8 cellular contexts compared by ENCODE assay signal in the genomic region with DNA sequence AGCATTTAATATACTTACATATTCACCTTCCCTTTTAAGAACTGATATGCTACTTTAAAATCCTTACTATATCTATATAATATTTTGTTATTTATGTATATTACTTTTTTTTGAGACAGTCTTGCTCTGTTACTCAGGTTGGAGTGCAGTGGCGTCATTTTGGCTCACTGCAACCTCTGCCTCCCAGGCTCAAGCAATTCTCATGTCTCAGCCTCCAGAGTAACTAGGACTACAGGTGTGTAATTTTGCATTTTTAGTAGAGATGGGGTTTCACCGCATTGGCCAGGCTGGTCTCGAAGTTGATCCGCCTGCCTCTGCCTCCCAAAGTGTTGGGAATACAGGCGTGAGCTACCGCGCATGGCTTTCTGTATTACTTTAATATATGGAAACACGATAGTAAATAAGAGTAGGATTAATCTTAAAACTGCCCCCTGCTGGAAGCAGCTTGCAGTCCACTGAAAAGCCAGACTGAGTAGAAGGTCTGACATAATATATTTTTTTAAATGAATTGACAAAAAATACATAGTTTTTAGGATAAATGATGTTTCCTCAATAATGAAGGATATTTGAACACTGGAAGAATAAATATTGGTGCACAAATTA. TPM values are rescaled to one million over a fixed set of nuclear protein-coding genes. Genes with fewer than 3 reads are reported as not detected.
A peak's percentile ranks its signal among the peaks of the same experiment; 100 is the strongest.
DNase-seq lines count a peak whose midpoint lies in the region; ATAC-seq, FAIRE-seq and TF ChIP-seq lines count a peak whose summit lies in the region.

No MANE protein-coding gene starts in this region.

- FAIRE-seq in kidney (lab: Jason Lieb, UNC): no peak

- peaks cover 79% of the 10 kb centered on the region for H3K4me1 Mint-ChIP-seq in activated naive CD4-positive, alpha-beta T cell treated with anti-CD3 and anti-CD28 coated beads, Interleukin-2, amount 50 U/mL, for 24 hours

- H3K27me3 Mint-ChIP-seq in activated naive CD4-positive, alpha-beta T cell treated with anti-CD3 and anti-CD28 coated beads, Interleukin-2, amount 50 U/mL, for 24 hours: no peaks in the 10 kb centered on the region

- H3K27ac ChIP-seq in kidney (ENCODE audit: low read depth in 2 of 2, low read length in 2 of 2): no peak overlapping the region

- peak; percentile 31 for TF ChIP-seq CTCF in kidney (IDR thresholded peaks at IDR 0.05; ENCODE audit: borderline replicate concordance, extremely low read depth, insufficient read depth)

- no peaks in the 10 kb centered on the region for H3K9me3 Mint-ChIP-seq in activated naive CD4-positive, alpha-beta T cell treated with anti-CD3 and anti-CD28 coated beads, Interleukin-2, amount 50 U/mL, for 24 hours

- no peak overlapping the region for H3K4me3 ChIP-seq in kidney (ENCODE audit: low read length in 2 of 2)

- peak overlapping the region; percentile 2 for H3K27ac Mint-ChIP-seq in activated naive CD4-positive, alpha-beta T cell treated with anti-CD3 and anti-CD28 coated beads, Interleukin-2, amount 50 U/mL, for 24 hours

- ATAC-seq in GM21515 (IDR thresholded peaks at IDR 0.05; ENCODE audit: unreplicated experiment): no peak

- H3K36me3 ChIP-seq in kidney (ENCODE audit: control insufficient read depth in 1 of 2, insufficient read depth in 2 of 2, low read length in 2 of 2): no peaks in the 10 kb centered on the region

- no peaks in the 10 kb centered on the region for H3K4me1 ChIP-seq in kidney (ENCODE audit: control insufficient read depth in 1 of 2, insufficient read depth in 1 of 2, low read depth in 1 of 2, low read length in 2 of 2)

- DNase-seq in NCI-H748 (lab: John Stamatoyannopoulos, UW; ENCODE audit: unreplicated experiment) (peak; percentile 42), NCI-H748 treated with DMSO at 0.1 percent for 48 hours (lab: John Stamatoyannopoulos, UW) (no peak), NCI-H1694 (lab: John Stamatoyannopoulos, UW) (peak; percentile 20), kidney (no peak), DMS79 treated with DMSO at 0.1 percent for 48 hours (lab: John Stamatoyannopoulos, UW) (no peak), NCI-H2081 treated with DMSO at 0.1 percent for 48 hours (lab: John Stamatoyannopoulos, UW) (no peak)

- no peaks in the 10 kb centered on the region for H3K9me3 ChIP-seq in kidney (ENCODE audit: control insufficient read depth in 1 of 2, low read length in 2 of 2)

- H3K9ac ChIP-seq in kidney (ENCODE audit: low read length in 2 of 2): no peak overlapping the region

- no peak overlapping the region for H3K4me3 Mint-ChIP-seq in activated naive CD4-positive, alpha-beta T cell treated with anti-CD3 and anti-CD28 coated beads, Interleukin-2, amount 50 U/mL, for 24 hours

- H3K36me3 Mint-ChIP-seq in activated naive CD4-positive, alpha-beta T cell treated with anti-CD3 and anti-CD28 coated beads, Interleukin-2, amount 50 U/mL, for 24 hours: peaks cover 5% of the 10 kb centered on the region

- intact Hi-C loops in kidney (cut with DNase I): no loop called here

RNA-seq across cellular contexts. Expression of gene RCAN3, which starts 24.4 kb away (rescaled TPM):
- total RNA-seq in kidney: 27.1 TPM
- polyA plus RNA-seq in kidney (ENCODE audit: insufficient read depth, low read depth, low replicate concordance): 3.5 TPM

RNA-seq across cellular contexts. Expression of gene NCMAP, which starts 28.8 kb away (rescaled TPM):
- 11.0 TPM for total RNA-seq in kidney
- polyA plus RNA-seq in kidney (ENCODE audit: insufficient read depth, low read depth, low replicate concordance): 0.65 TPM

Comparison
In these comparisons a context has a peak if more than half of its experiments do, and no peak if none do; other contexts are left out.
1. DNase-seq: peak in NCI-H748 (single experiment) and NCI-H1694 (single experiment); none in NCI-H748 treated with DMSO at 0.1 percent for 48 hours (single experiment), kidney (single experiment), DMS79 treated with DMSO at 0.1 percent for 48 hours (single experiment) and NCI-H2081 treated with DMSO at 0.1 percent for 48 hours (single experiment).